12 cellular contexts compared by ENCODE assay signal in genomic region chr11:71639520-71639849, GRCh38. TPM values are rescaled to one million over a fixed set of nuclear protein-coding genes. Genes with fewer than 3 reads are reported as not detected.
DNase-seq lines count a peak whose midpoint lies in the region; ATAC-seq, FAIRE-seq and TF ChIP-seq lines count a peak whose summit lies in the region.
"Not testable (repeated sequence)": the region's sequence is repeated elsewhere in the genome, so short reads cannot be mapped to it uniquely, and the experiment has no call there.
"Had no signal": no experiment of that assay in that cellular context is flagged by ENCODE, and none has a peak within 500 bp of the region (broad histone marks: within the 10 kb centered on the region; RNA-seq: fewer than 3 reads in every experiment).

No MANE protein-coding gene starts in this region.

- not testable (repeated sequence) for H3K9me3 ChIP-seq in Caco-2; OCI-LY3 (ENCODE audit: insufficient read depth, low read length); ascending aorta; pancreas; upper lobe of left lung

- H3K4me3 Mint-ChIP-seq in Caco-2 (ENCODE audit: unreplicated experiment): peak overlapping the region; percentile 89
- peak overlapping the region in 3 of 5 donors; percentile 25 to 38 (median 26) for H3K4me3 Mint-ChIP-seq in immature natural killer cell

- TF ChIP-seq EP300 in upper lobe of left lung (IDR thresholded peaks at IDR 0.05): not testable (repeated sequence)

- not testable (repeated sequence) for H3K79me2 ChIP-seq in OCI-LY3 (ENCODE audit: low read length)

- DNase-seq in Caco-2 (peak in 1 of 2 experiments; percentile 56), HTR-8/SVneo (ENCODE audit: insufficient read length, low spot score) (peak; percentile 8), pancreas (peak in 4 of 6 donors; percentile 4 to 78 (median 30))
- DNase-seq in ascending aorta (ENCODE audit: low spot score in 2 of 2); epithelial cell of proximal tubule (ENCODE audit: low read depth); immature natural killer cell; upper lobe of left lung: not testable (repeated sequence)

- not testable (repeated sequence) for H4K20me1 ChIP-seq in OCI-LY3 (ENCODE audit: insufficient read depth, low read length)

- not testable (repeated sequence) for H3K27me3 Mint-ChIP-seq in Caco-2 (ENCODE audit: insufficient read depth, unreplicated experiment)
- peaks cover 8 to 15% (median 14%) of the 10 kb centered on the region in 3 donors for H3K27me3 Mint-ChIP-seq in immature natural killer cell (ENCODE audit: low read depth in 3 of 3)

- peaks cover 19% of the 10 kb centered on the region for H3K4me1 Mint-ChIP-seq in Caco-2 (ENCODE audit: low read depth, unreplicated experiment)
- H3K4me1 Mint-ChIP-seq in immature natural killer cell: not testable (repeated sequence)

- TF ChIP-seq CTCF in Caco-2 (IDR thresholded peaks at IDR 0.05; ENCODE audit: insufficient read depth in 1 of 2, low read depth in 1 of 2, low read length in 1 of 2, severe bottlenecking in 1 of 2, unreplicated experiment in 1 of 2); OCI-LY3 (IDR thresholded peaks at IDR 0.05; ENCODE audit: low read depth, low read length); ascending aorta (IDR thresholded peaks at IDR 0.05); epithelial cell of proximal tubule (conservative IDR thresholded peaks at IDR 0.05; ENCODE audit: low read depth, low read length); pancreas (IDR thresholded peaks at IDR 0.05): not testable (repeated sequence)
- peak in 2 of 6 experiments; percentile 2 to 3 for TF ChIP-seq CTCF in upper lobe of left lung (IDR thresholded peaks at IDR 0.05)

- peak overlapping the region; percentile 68 for H3K27ac Mint-ChIP-seq in Caco-2 (ENCODE audit: unreplicated experiment)
- not testable (repeated sequence) for H3K27ac Mint-ChIP-seq in immature natural killer cell

- not testable (repeated sequence) for H3K4me1 ChIP-seq in Caco-2; OCI-LY3 (ENCODE audit: low read length); ascending aorta; pancreas
- H3K4me1 ChIP-seq in upper lobe of left lung: peaks cover 0 to 13% (median 0%) of the 10 kb centered on the region in 4 donors

- not testable (repeated sequence) for H3K9me3 Mint-ChIP-seq in Caco-2 (ENCODE audit: unreplicated experiment); immature natural killer cell

- POLR2A ChIA-PET in Caco-2 (lab: Charles Lee): not testable (repeated sequence)

- not testable (repeated sequence) for H3K9ac ChIP-seq in OCI-LY3 (ENCODE audit: low read length)

- H3K36me3 ChIP-seq in Caco-2 (ENCODE audit: control insufficient read depth, insufficient read depth, low read length); OCI-LY3 (replicated peaks; ENCODE audit: low read depth, low read length); ascending aorta; pancreas; upper lobe of left lung: not testable (repeated sequence)

- not testable (repeated sequence) for BruUV-seq in Caco-2 (replicated peaks; lab: Mats Ljungman, UMichigan)

- WGBS in pancreas, 2 donors: 1% methylated on average over 22 to 32 of the region's 32 CpGs
- WGBS in upper lobe of left lung, 2 donors: 0% methylated on average over 17 of the region's 32 CpGs; no CpG with 5 or more reads in 1 of the 2 donors

- not testable (repeated sequence) for ATAC-seq in pancreas; upper lobe of left lung (ENCODE audit: low FRiP score in 2 of 2)

- not testable (repeated sequence) for H2AFZ ChIP-seq in OCI-LY3 (ENCODE audit: low read depth, low read length)

- FAIRE-seq in HTR-8/SVneo (lab: Jason Lieb, UNC); pancreas (lab: Jason Lieb, UNC): not testable (repeated sequence)

- H3K4me3 ChIP-seq in Caco-2 (ENCODE audit: low read depth, low read length) (peak overlapping the region; percentile 44), OCI-LY3 (ENCODE audit: low read length) (peak overlapping the region; percentile 58), ascending aorta (peak overlapping the region; percentile 39 to 52), epithelial cell of proximal tubule (ENCODE audit: low read depth, low read length) (peak overlapping the region; percentile 16), pancreas (peak overlapping the region in 2 of 4 donors; percentile 26 to 39), upper lobe of left lung (peak overlapping the region in 3 of 4 donors; percentile 28 to 41 (median 40))

- H3K27me3 ChIP-seq in Caco-2 (replicated peaks; ENCODE audit: control insufficient read depth, insufficient read depth, low read length); OCI-LY3 (ENCODE audit: low read depth, low read length); ascending aorta; pancreas; upper lobe of left lung: not testable (repeated sequence)

- not testable (repeated sequence) for H3K36me3 Mint-ChIP-seq in Caco-2 (ENCODE audit: insufficient read depth, unreplicated experiment); immature natural killer cell

- intact Hi-C loops in Caco-2 (cut with micrococcal nuclease; ENCODE audit: unreplicated experiment); ascending aorta (cut with DNase I); pancreas (cut with DNase I): not testable (repeated sequence)

- CTCF ChIA-PET in Caco-2 (lab: Charles Lee): not testable (repeated sequence)

- not testable (repeated sequence) for H3K27ac ChIP-seq in OCI-LY3 (ENCODE audit: low read length); ascending aorta; pancreas; upper lobe of left lung

- not testable (repeated sequence) for TF ChIP-seq POLR2A in upper lobe of left lung (IDR thresholded peaks at IDR 0.05)

- H3K4me2 ChIP-seq in OCI-LY3 (ENCODE audit: low read length): peak overlapping the region; percentile 70

RNA-seq across cellular contexts. Expression of gene KRTAP5-11, which starts 56.8 kb away (rescaled TPM):
- total RNA-seq in Caco-2 (2022) (not detected in 2 replicates), ascending aorta (not detected), epithelial cell of proximal tubule (not detected in 2 replicates), pancreas (not detected), upper lobe of left lung (not detected)
- polyA plus RNA-seq in immature natural killer cell (not detected), pancreas (under 1 TPM in 1 of 2 donors, not detected in 1; 0.28 TPM)
- total RNA-seq: frontal cortex, H4, mononuclear cell, SJSA1 had no signal
